In the genomic region with DNA sequence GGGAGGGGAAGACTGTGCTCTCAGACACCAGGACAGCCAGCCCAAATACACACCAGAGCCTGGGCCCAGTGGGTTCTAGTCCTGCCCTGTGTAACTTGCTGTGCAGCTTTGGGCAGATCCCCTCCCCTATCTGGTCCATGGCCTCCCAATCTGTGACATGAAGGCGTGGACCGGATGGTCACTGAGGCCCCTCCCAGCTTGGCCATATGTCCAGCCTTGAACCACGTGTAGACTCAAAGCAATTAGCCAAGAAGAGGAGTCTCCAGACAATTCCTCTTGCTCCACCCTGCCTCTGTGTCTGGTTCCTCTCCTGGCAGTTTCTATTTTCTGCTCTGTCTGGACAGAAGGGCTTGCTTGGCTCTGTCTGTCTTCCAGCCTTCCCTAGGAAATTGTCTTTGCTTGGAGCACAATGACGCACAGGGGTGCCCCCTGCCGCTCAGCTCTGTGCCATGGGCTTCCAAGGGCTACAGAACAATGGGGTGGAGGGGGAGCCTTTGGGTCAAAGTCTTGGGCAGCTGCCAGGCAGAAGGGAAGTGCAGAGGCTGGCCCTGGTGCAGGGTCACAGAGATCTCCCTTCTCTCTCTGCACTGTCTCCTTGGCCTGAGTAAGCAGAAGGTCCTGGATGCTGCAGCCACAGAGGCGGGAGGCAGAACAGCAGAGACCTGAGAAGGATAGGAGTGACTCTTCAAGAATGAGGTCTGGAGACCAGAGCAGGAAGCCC, we compare ENCODE assay signal across 9 cellular contexts.
DNase-seq lines count a peak whose midpoint lies in the region; ATAC-seq, FAIRE-seq and TF ChIP-seq lines count a peak whose summit lies in the region.
"Had no signal": no experiment of that assay in that cellular context is flagged by ENCODE, and none has a peak within 500 bp of the region (broad histone marks: within the 10 kb centered on the region; RNA-seq: fewer than 3 reads in every experiment).

No MANE protein-coding gene starts in this region.

- H3K79me2 ChIP-seq in HepG2 (ENCODE audit: insufficient read depth, low read length), result no peaks in the 10 kb centered on the region

- H2AFZ ChIP-seq in HepG2 (ENCODE audit: low read length), result no peak overlapping the region

- H3K27me3 Mint-ChIP-seq in MCF 10A (ENCODE audit: insufficient read depth, unreplicated experiment) (peaks cover 10% of the 10 kb centered on the region), brain (peaks cover 10% of the 10 kb centered on the region)

- FAIRE-seq in HepG2 (lab: Jason Lieb, UNC), result peak; percentile 47

- BruUV-seq in MCF 10A (replicated peaks; lab: Mats Ljungman, UMichigan) (no TSS peak), HepG2 (replicated peaks; lab: Mats Ljungman, UMichigan) (no TSS peak)

- no peaks in the 10 kb centered on the region for H4K20me1 ChIP-seq in HepG2 (ENCODE audit: insufficient read depth, low read length)

- TF ChIP-seq EP300 in HepG2 (IDR thresholded peaks at IDR 0.05; ENCODE audit: low read depth in 2 of 2, low read length in 2 of 2) (no peak), HepG2 (CRISPR knock-in tag; IDR thresholded peaks at IDR 0.05; ENCODE audit: borderline replicate concordance) (no peak)

- no peaks in the 10 kb centered on the region for H3K36me3 ChIP-seq in breast epithelium
- no peaks in the 10 kb centered on the region for H3K36me3 ChIP-seq in HepG2 (replicated peaks in 1 of 2; ENCODE audit: control insufficient read depth in 1 of 2, insufficient read depth in 2 of 2, low read length in 2 of 2)
- no peaks in the 10 kb centered on the region for H3K36me3 ChIP-seq in upper lobe of right lung
- H3K36me3 ChIP-seq in prostate gland, result no peaks in the 10 kb centered on the region

- H3K9me3 Mint-ChIP-seq in MCF 10A (ENCODE audit: unreplicated experiment), result no peaks in the 10 kb centered on the region
- H3K9me3 Mint-ChIP-seq in brain, result no peaks in the 10 kb centered on the region

- 31% methylated on average over 6 of the region's 6 CpGs for WGBS in HepG2 (ENCODE audit: low lambda C conversion rate)
- WGBS in prostate gland, result 73% methylated on average over 6 of the region's 6 CpGs

- no peak overlapping the region for H3K9ac ChIP-seq in HepG2 (ENCODE audit: insufficient read depth, low read depth, low read length)

- TF ChIP-seq RAD21 in HepG2 (CRISPR knock-in tag; IDR thresholded peaks at IDR 0.05), result no peak

- TF ChIP-seq POLR2A in breast epithelium (IDR thresholded peaks at IDR 0.05) (no peak), HepG2 (IDR thresholded peaks at IDR 0.05; ENCODE audit: insufficient read depth in 1 of 2, low read depth in 2 of 2, low read length in 2 of 2) (no peak), prostate gland (IDR thresholded peaks at IDR 0.05) (no peak)

- ATAC-seq in HepG2, result peak; percentile 90
- peak; percentile 83 for ATAC-seq in upper lobe of right lung
- no peak for ATAC-seq in GM18873 (IDR thresholded peaks at IDR 0.05; ENCODE audit: low FRiP score, unreplicated experiment)

- in situ Hi-C loops in HepG2 (cut with HindIII; ENCODE audit: extremely low pct_ligation_motif_present, low pct_unique_long_range_greater_than_20kb), result loop anchor here (10.0 kb wide), 1 partner anchor 157 kb away; no protein-coding TSS in a partner anchor

- intact Hi-C loops in MCF 10A (cut with micrococcal nuclease) (loop anchor here (10.0 kb wide), 1 partner anchor 137 kb away; no protein-coding TSS in a partner anchor), breast epithelium (cut with DNase I; ENCODE audit: low total_unique reads) (loop anchor here (1.0 kb wide), 1 partner anchor 46 kb away; no protein-coding TSS in a partner anchor), HepG2 (cut with micrococcal nuclease; ENCODE audit: unreplicated experiment) (loop anchor here (2.0 to 5.0 kb wide), 2 partner anchors 17 to 135 kb away; no protein-coding TSS in a partner anchor), upper lobe of right lung (cut with DNase I) (no loop called here), prostate gland (cut with DNase I) (no loop called here)

- H3K27ac Mint-ChIP-seq in MCF 10A (ENCODE audit: low read depth, unreplicated experiment) (no peak overlapping the region), brain (peak overlapping the region in 3 of 5 experiments; percentile 27 to 72 (median 31))

- H3K4me3 ChIP-seq in breast epithelium, result no peak overlapping the region
- H3K4me3 ChIP-seq in HepG2 (replicated peaks in 1 of 3; ENCODE audit: insufficient read depth in 1 of 3, low read depth in 2 of 3, low read length in 3 of 3), result no peak overlapping the region
- no peak overlapping the region for H3K4me3 ChIP-seq in upper lobe of right lung
- no peak overlapping the region for H3K4me3 ChIP-seq in prostate gland

- DNase-seq in MCF 10A (ENCODE audit: unreplicated experiment) (peak; percentile 22), breast epithelium (ENCODE audit: low spot score in 2 of 2) (no peak), HepG2 (ENCODE audit: low spot score) (peak; percentile 46), upper lobe of right lung (peak; percentile 79), Kasumi-1 (lab: John Stamatoyannopoulos, UW) (no peak), prostate gland (ENCODE audit: low spot score) (no peak)
- DNase-seq: T-helper 9 cell had no signal

- H3K4me1 Mint-ChIP-seq in MCF 10A (ENCODE audit: insufficient read depth, unreplicated experiment), result no peaks in the 10 kb centered on the region
- H3K4me1 Mint-ChIP-seq in brain, result peaks cover 7% of the 10 kb centered on the region

- TF ChIP-seq CTCF in MCF 10A (IDR thresholded peaks at IDR 0.05; ENCODE audit: unreplicated experiment) (no peak), breast epithelium (IDR thresholded peaks at IDR 0.05) (no peak), brain (conservative IDR thresholded peaks at IDR 0.05) (peak in 1 of 2 experiments; percentile 19), HepG2 (CRISPR knock-in tag; IDR thresholded peaks at IDR 0.05) (peak; percentile 76), upper lobe of right lung (IDR thresholded peaks at IDR 0.05) (peak; percentile 38), prostate gland (IDR thresholded peaks at IDR 0.05) (no peak)

- no peak overlapping the region for H3K4me2 ChIP-seq in HepG2 (ENCODE audit: low read depth, low read length)

- H3K9me3 ChIP-seq in breast epithelium, result no peaks in the 10 kb centered on the region
- no peaks in the 10 kb centered on the region for H3K9me3 ChIP-seq in HepG2 (ENCODE audit: low read length)
- no peaks in the 10 kb centered on the region for H3K9me3 ChIP-seq in upper lobe of right lung
- H3K9me3 ChIP-seq in prostate gland, result no peaks in the 10 kb centered on the region

- H3K36me3 Mint-ChIP-seq in MCF 10A (ENCODE audit: insufficient read depth, unreplicated experiment) (no peaks in the 10 kb centered on the region), brain (no peaks in the 10 kb centered on the region)

- H3K27me3 ChIP-seq in breast epithelium (no peaks in the 10 kb centered on the region), HepG2 (ENCODE audit: control insufficient read depth in 1 of 2, insufficient read depth in 2 of 2, low read length in 2 of 2) (no peaks in the 10 kb centered on the region), upper lobe of right lung (no peaks in the 10 kb centered on the region), prostate gland (replicated peaks; ENCODE audit: insufficient read depth) (no peaks in the 10 kb centered on the region)

- H3K4me1 ChIP-seq in breast epithelium, result no peaks in the 10 kb centered on the region
- no peaks in the 10 kb centered on the region for H3K4me1 ChIP-seq in HepG2 (ENCODE audit: insufficient read depth, low read length)
- no peaks in the 10 kb centered on the region for H3K4me1 ChIP-seq in upper lobe of right lung
- no peaks in the 10 kb centered on the region for H3K4me1 ChIP-seq in prostate gland (replicated peaks)

- no peak overlapping the region for H3K27ac ChIP-seq in breast epithelium
- no peak overlapping the region for H3K27ac ChIP-seq in HepG2 (ENCODE audit: extremely low read length, insufficient read depth, low read length)
- H3K27ac ChIP-seq in upper lobe of right lung, result no peak overlapping the region
- no peak overlapping the region for H3K27ac ChIP-seq in prostate gland

- POLR2A ChIA-PET in MCF 10A (lab: Yijun Ruan, JAX), result no interaction called here
- POLR2A ChIA-PET in HepG2 (lab: Yijun Ruan, JAX), result no interaction called here

- H3K4me3 Mint-ChIP-seq in MCF 10A (ENCODE audit: unreplicated experiment) (no peak overlapping the region), brain (no peak overlapping the region)

- CTCF ChIA-PET in MCF 10A (lab: Yijun Ruan, JAX) (no interaction called here), HepG2 (lab: Yijun Ruan, JAX; ENCODE audit: low intra/inter-chr PET ratio, low total read pairs) (no interaction called here)

TF ChIP-seq in HepG2, 621 proteins besides CTCF, POLR2A, EP300 and RAD21 (continues in another document):
- TF ChIP-seq ZFY (CRISPR knock-in tag; IDR thresholded peaks at IDR 0.05), result no peak
- peak; percentile 50; the same call in 1 of the 2 replicates for TF ChIP-seq EHMT2 (IDR thresholded peaks at IDR 0.05; ENCODE audit: borderline replicate concordance, low read depth, low read length)
- TF ChIP-seq EED (CRISPR knock-in tag; IDR thresholded peaks at IDR 0.05), result no peak
- TF ChIP-seq, protein P1, sequence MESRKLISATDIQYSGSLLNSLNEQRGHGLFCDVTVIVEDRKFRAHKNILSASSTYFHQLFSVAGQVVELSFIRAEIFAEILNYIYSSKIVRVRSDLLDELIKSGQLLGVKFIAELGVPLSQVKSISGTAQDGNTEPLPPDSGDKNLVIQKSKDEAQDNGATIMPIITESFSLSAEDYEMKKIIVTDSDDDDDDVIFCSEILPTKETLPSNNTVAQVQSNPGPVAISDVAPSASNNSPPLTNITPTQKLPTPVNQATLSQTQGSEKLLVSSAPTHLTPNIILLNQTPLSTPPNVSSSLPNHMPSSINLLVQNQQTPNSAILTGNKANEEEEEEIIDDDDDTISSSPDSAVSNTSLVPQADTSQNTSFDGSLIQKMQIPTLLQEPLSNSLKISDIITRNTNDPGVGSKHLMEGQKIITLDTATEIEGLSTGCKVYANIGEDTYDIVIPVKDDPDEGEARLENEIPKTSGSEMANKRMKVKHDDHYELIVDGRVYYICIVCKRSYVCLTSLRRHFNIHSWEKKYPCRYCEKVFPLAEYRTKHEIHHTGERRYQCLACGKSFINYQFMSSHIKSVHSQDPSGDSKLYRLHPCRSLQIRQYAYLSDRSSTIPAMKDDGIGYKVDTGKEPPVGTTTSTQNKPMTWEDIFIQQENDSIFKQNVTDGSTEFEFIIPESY (CRISPR knock-in tag; IDR thresholded peaks at IDR 0.05), result no peak
- TF ChIP-seq NCOA1 (CRISPR knock-in tag; IDR thresholded peaks at IDR 0.05), result no peak
- TF ChIP-seq SP1 (IDR thresholded peaks at IDR 0.05), result no peak
- no peak for TF ChIP-seq SP1 (CRISPR knock-in tag; IDR thresholded peaks at IDR 0.05)

Comparison
In these comparisons a context has a peak if more than half of its experiments do, and no peak if none do; other contexts are left out.
1. DNase-seq: peak in MCF 10A (single experiment), HepG2 (single experiment) and upper lobe of right lung (single experiment); none in breast epithelium (0 of 2), Kasumi-1 (0 of 2) and prostate gland (single experiment).
2. CTCF ChIP-seq: peak in HepG2 (single experiment) and upper lobe of right lung (single experiment); none in MCF 10A (single experiment), breast epithelium (0 of 3) and prostate gland (0 of 4).
3. intact Hi-C loops: an anchor here in MCF 10A (10.0 kb wide), breast epithelium (1.0 kb wide) and HepG2 (2.0 to 5.0 kb wide); none called in upper lobe of right lung and prostate gland.